1 cellular context compared by ENCODE assay signal in the genomic region with DNA sequence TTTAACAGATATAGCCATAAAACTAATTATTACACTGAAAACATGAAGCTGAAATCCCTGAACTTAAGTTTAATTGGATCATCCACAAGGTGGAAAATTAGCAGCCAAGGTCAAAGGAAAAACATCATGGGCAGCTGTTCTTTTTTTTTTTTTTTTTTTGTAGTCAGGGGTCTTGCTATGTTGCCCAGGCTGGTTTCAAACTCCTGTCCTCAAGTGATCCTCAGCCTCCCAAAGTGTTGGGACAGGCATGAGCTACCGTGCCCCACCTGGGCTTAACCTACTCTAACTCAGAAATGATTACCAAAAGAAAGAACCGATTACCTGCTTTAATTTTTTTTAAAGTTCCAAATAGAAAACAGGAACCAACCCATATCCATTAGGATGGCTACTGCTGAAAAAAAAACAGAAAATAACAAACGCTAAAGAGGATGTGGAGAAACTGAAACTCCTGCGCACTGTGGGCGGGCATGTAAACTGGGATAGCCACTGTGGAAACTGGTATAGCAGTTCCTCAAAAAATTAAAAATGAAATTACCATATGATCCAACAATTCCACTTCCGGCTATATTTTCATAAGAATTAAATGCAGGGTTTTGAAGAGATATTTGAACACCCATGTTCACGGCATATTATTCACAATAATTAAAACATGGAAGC.
TF ChIP-seq lines count a peak whose summit lies in the region.

No MANE protein-coding gene starts in this region.

TF ChIP-seq in K562, 482 proteins besides CTCF, POLR2A, EP300 and RAD21:
- 0 out of 2 replicates have a peak, but pooled peaks have one; percentile 16 for TF ChIP-seq BCOR (IDR thresholded peaks at IDR 0.05)
- TF ChIP-seq ZNF121 (CRISPR knock-in tag; conservative IDR thresholded peaks at IDR 0.05), result peak; percentile 92
- TF ChIP-seq RBM25 (IDR thresholded peaks at IDR 0.05; ENCODE audit: low read depth, low read length, severe bottlenecking), result peak; percentile 82
- no peak for TF ChIP-seq ZNF507 (tag; conservative IDR thresholded peaks at IDR 0.05)
- TF ChIP-seq DACH1 (IDR thresholded peaks at IDR 0.05; ENCODE audit: partially characterized antibody), result peak; percentile 26
- no peak for TF ChIP-seq SMC3 (conservative IDR thresholded peaks at IDR 0.05; ENCODE audit: insufficient read depth, low read depth, low read length)
